Comparison of ENCODE assay signal across 13 cellular contexts in genomic region chr13:30862707-30863106, GRCh38.
DNase-seq lines count a peak whose midpoint lies in the region; ATAC-seq and TF ChIP-seq lines count a peak whose summit lies in the region.
"Had no signal": no experiment of that assay in that cellular context is flagged by ENCODE, and none has a peak within 500 bp of the region (broad histone marks: within the 10 kb centered on the region; RNA-seq: fewer than 3 reads in every experiment).

No MANE protein-coding gene starts in this region.

- no peaks in the 10 kb centered on the region for H3K9me3 ChIP-seq in ES-I3 (ENCODE audit: control insufficient read depth, insufficient read depth, low read length)

- TF ChIP-seq CTCF in astrocyte of the cerebellum (IDR thresholded peaks at IDR 0.05; ENCODE audit: low read depth, low read length, missing control alignments) = peak; percentile 17

- ATAC-seq in GM18858 (IDR thresholded peaks at IDR 0.05; ENCODE audit: unreplicated experiment) (no peak), HG03457 (IDR thresholded peaks at IDR 0.05; ENCODE audit: unreplicated experiment) (no peak)
- ATAC-seq: K562, natural killer cell had no signal

- DNase-seq in astrocyte of the cerebellum (ENCODE audit: low read depth) (no peak), islet precursor cell (peak; percentile 63), SIG-M5 (lab: John Stamatoyannopoulos, UW) (no peak), AML-193 (lab: John Stamatoyannopoulos, UW) (no peak)
- DNase-seq: activated CD4-positive, alpha-beta T cell treated with anti-CD3 and anti-CD28 coated beads, Interleukin-2, amount 10 ng/mL, durations not matched to agents 24 days and 14 days; esophagus squamous epithelium; natural killer cell; NCI-H2029 treated with DMSO at 0.1 percent for 48 hours had no signal

- H3K27me3 ChIP-seq in rectal smooth muscle tissue (ENCODE audit: control insufficient read depth, insufficient read depth, low read length) = no peaks in the 10 kb centered on the region
- H3K27me3 ChIP-seq: esophagus squamous epithelium had no signal

- H3K4me1 ChIP-seq in ES-I3 (ENCODE audit: insufficient read depth, low read length) = peaks cover 20% of the 10 kb centered on the region
- H3K4me1 ChIP-seq in rectal smooth muscle tissue (ENCODE audit: control insufficient read depth, insufficient read depth, low read length) = peaks cover 36% of the 10 kb centered on the region

- peak overlapping the region; percentile 91 for H3K27ac ChIP-seq in rectal smooth muscle tissue (ENCODE audit: low read depth, low read length)
- H3K27ac ChIP-seq: esophagus squamous epithelium had no signal

- H3K36me3 ChIP-seq in ES-I3 (ENCODE audit: insufficient read depth, low read length) (no peaks in the 10 kb centered on the region), rectal smooth muscle tissue (ENCODE audit: control insufficient read depth, insufficient read depth, low read length) (no peaks in the 10 kb centered on the region)
- H3K36me3 ChIP-seq: esophagus squamous epithelium had no signal

- in situ Hi-C loops in astrocyte of the cerebellum (cut with HindIII; ENCODE audit: low sequenced_read_pairs) = no loop called here

- H3K9ac ChIP-seq in ES-I3 (ENCODE audit: low read depth, low read length) (peak overlapping the region; percentile 46; the same call in 1 of the 2 replicates), rectal smooth muscle tissue (ENCODE audit: low read length) (no peak overlapping the region)

- no peak overlapping the region for H3K4me3 ChIP-seq in astrocyte of the cerebellum (ENCODE audit: low read depth, low read length)
- no peak overlapping the region for H3K4me3 ChIP-seq in rectal smooth muscle tissue (ENCODE audit: low read length)
- H3K4me3 ChIP-seq: esophagus squamous epithelium, K562 had no signal
